In the genomic region with DNA sequence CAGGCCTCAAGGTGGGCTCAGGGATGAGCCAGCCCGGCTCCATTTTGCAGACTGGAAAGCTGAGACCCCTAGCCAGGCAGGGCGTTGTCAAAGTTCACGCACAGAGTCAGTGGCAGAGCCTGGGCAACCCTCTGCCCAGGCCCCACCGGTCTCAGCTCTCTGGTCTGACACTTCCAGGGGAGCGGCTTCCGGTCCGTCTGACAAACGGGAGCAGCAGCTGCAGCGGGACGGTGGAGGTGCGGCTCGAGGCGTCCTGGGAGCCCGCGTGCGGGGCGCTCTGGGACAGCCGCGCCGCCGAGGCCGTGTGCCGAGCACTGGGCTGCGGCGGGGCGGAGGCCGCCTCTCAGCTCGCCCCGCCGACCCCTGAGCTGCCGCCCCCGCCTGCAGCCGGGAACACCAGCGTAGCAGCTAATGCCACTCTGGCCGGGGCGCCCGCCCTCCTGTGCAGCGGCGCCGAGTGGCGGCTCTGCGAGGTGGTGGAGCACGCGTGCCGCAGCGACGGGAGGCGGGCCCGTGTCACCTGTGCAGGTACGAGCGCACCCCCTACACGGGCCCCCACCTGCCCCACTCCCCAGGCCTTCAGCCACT, we compare ENCODE assay signal across 9 cellular contexts. TPM values are rescaled to one million over a fixed set of nuclear protein-coding genes. Genes with fewer than 3 reads are reported as not detected.
A peak's percentile ranks its signal among the peaks of the same experiment; 100 is the strongest.
DNase-seq lines count a peak whose midpoint lies in the region; ATAC-seq, FAIRE-seq and TF ChIP-seq lines count a peak whose summit lies in the region.
"Had no signal": no experiment of that assay in that cellular context is flagged by ENCODE, and none has a peak within 500 bp of the region (broad histone marks: within the 10 kb centered on the region; RNA-seq: fewer than 3 reads in every experiment).

No MANE protein-coding gene starts in this region.

- H3K9ac ChIP-seq in astrocyte (ENCODE audit: low read length) (no peak overlapping the region), HepG2 (ENCODE audit: insufficient read depth, low read depth, low read length) (no peak overlapping the region)

- DNase-seq in activated CD4-positive, alpha-beta T cell treated with anti-CD3 and anti-CD28 coated beads, Interleukin-2, amount 10 ng/mL, durations not matched to agents 7 days and 5 days = no peak
- no peak for DNase-seq in activated CD4-positive, alpha-beta T cell treated with anti-CD3 and anti-CD28 coated beads, Interleukin-2, amount 50 U/mL, for 4 hours
- no peak for DNase-seq in astrocyte (ENCODE audit: low read depth)
- DNase-seq in HepG2 (ENCODE audit: low spot score) = no peak
- DNase-seq in NCI-H524 treated with DMSO at 0.1 percent for 48 hours (lab: John Stamatoyannopoulos, UW) = no peak
- DNase-seq in medulla oblongata (ENCODE audit: extremely low spot score) = no peak
- DNase-seq: cortex of kidney had no signal

- peak overlapping the region; percentile 85 for H3K27ac Mint-ChIP-seq in activated CD4-positive, alpha-beta T cell treated with anti-CD3 and anti-CD28 coated beads, Interleukin-2, amount 10 ng/mL, durations not matched to agents 7 days and 5 days
- no peak overlapping the region for H3K27ac Mint-ChIP-seq in astrocyte (ENCODE audit: unreplicated experiment)

- H3K79me2 ChIP-seq in astrocyte (ENCODE audit: insufficient read depth, low read length) (no peaks in the 10 kb centered on the region), HepG2 (ENCODE audit: insufficient read depth, low read length) (no peaks in the 10 kb centered on the region)

- POLR2A ChIA-PET in activated CD4-positive, alpha-beta T cell treated with anti-CD3 and anti-CD28 coated beads, Interleukin-2, amount 10 ng/mL, durations not matched to agents 7 days and 5 days (lab: Charles Lee) = no interaction called here
- POLR2A ChIA-PET in HepG2 (lab: Yijun Ruan, JAX) = no interaction called here

- ATAC-seq in HepG2 = peak; percentile 66
- no peak for ATAC-seq in GM18505 (IDR thresholded peaks at IDR 0.05; ENCODE audit: unreplicated experiment)

- H3K36me3 Mint-ChIP-seq in activated CD4-positive, alpha-beta T cell treated with anti-CD3 and anti-CD28 coated beads, Interleukin-2, amount 10 ng/mL, durations not matched to agents 7 days and 5 days (ENCODE audit: low read depth) = peaks cover 76% of the 10 kb centered on the region
- H3K36me3 Mint-ChIP-seq in astrocyte (ENCODE audit: low read depth, unreplicated experiment) = peaks cover 3% of the 10 kb centered on the region

- H4K20me1 ChIP-seq in astrocyte (ENCODE audit: insufficient read depth, low read length) (no peaks in the 10 kb centered on the region), HepG2 (ENCODE audit: insufficient read depth, low read length) (no peaks in the 10 kb centered on the region)

- H3K27me3 ChIP-seq in astrocyte (ENCODE audit: insufficient read depth, low read length) (peaks cover 4% of the 10 kb centered on the region), HepG2 (ENCODE audit: control insufficient read depth in 1 of 2, insufficient read depth in 2 of 2, low read length in 2 of 2) (peaks cover 11 to 77% of the 10 kb centered on the region in 2 experiments), thymus (ENCODE audit: control insufficient read depth, insufficient read depth) (no peaks in the 10 kb centered on the region)

- H3K27ac ChIP-seq in astrocyte (ENCODE audit: low read depth, low read length) (no peak overlapping the region), HepG2 (ENCODE audit: extremely low read length, insufficient read depth, low read length) (no peak overlapping the region), thymus (ENCODE audit: low read depth) (no peak overlapping the region)

- peak overlapping the region; percentile 35 for H3K4me3 ChIP-seq in astrocyte (ENCODE audit: insufficient read depth, low read depth, low read length)
- H3K4me3 ChIP-seq in HepG2 (replicated peaks in 1 of 3; ENCODE audit: insufficient read depth in 1 of 3, low read depth in 2 of 3, low read length in 3 of 3) = peak overlapping the region in 1 of 3 experiments; percentile 52; a peak in 1 of 6 replicates
- peak overlapping the region; percentile 35 for H3K4me3 ChIP-seq in thymus (ENCODE audit: low read length)

- intact Hi-C loops in HepG2 (cut with micrococcal nuclease; ENCODE audit: unreplicated experiment) = no loop called here

- no CpG with 5 or more reads among the region's 52 CpGs for whole genome bisulfite sequencing in HepG2 (ENCODE audit: low lambda C conversion rate)
- 18% methylated on average over 52 of the region's 52 CpGs for WGBS in thymus

- H3K4me2 ChIP-seq in astrocyte (ENCODE audit: low read length) (peak overlapping the region; percentile 84), HepG2 (ENCODE audit: low read depth, low read length) (peak overlapping the region; percentile 53)

- no TSS peak for BruUV-seq in HepG2 (replicated peaks; lab: Mats Ljungman, UMichigan)

- H3K4me3 Mint-ChIP-seq in activated CD4-positive, alpha-beta T cell treated with anti-CD3 and anti-CD28 coated beads, Interleukin-2, amount 10 ng/mL, durations not matched to agents 7 days and 5 days = peak overlapping the region; percentile 27
- no peak overlapping the region for H3K4me3 Mint-ChIP-seq in astrocyte (ENCODE audit: unreplicated experiment)

- FAIRE-seq in astrocyte (lab: Jason Lieb, UNC) = no peak
- no peak for FAIRE-seq in HepG2 (lab: Jason Lieb, UNC)

- peak overlapping the region; percentile 61 for H2AFZ ChIP-seq in astrocyte (ENCODE audit: low read depth, low read length)
- no peak overlapping the region for H2AFZ ChIP-seq in HepG2 (ENCODE audit: low read length)

- H3K36me3 ChIP-seq in astrocyte (ENCODE audit: insufficient read depth, low read length) (no peaks in the 10 kb centered on the region), HepG2 (replicated peaks in 1 of 2; ENCODE audit: control insufficient read depth in 1 of 2, insufficient read depth in 2 of 2, low read length in 2 of 2) (no peaks in the 10 kb centered on the region), thymus (ENCODE audit: control insufficient read depth, insufficient read depth) (peaks cover 49% of the 10 kb centered on the region)

- TF ChIP-seq EP300 in HepG2 (IDR thresholded peaks at IDR 0.05; ENCODE audit: low read depth in 2 of 2, low read length in 2 of 2) = no peak
- no peak for TF ChIP-seq EP300 in HepG2 (CRISPR knock-in tag; IDR thresholded peaks at IDR 0.05; ENCODE audit: borderline replicate concordance)

- H3K4me1 Mint-ChIP-seq in activated CD4-positive, alpha-beta T cell treated with anti-CD3 and anti-CD28 coated beads, Interleukin-2, amount 10 ng/mL, durations not matched to agents 7 days and 5 days = peaks cover 90% of the 10 kb centered on the region
- peaks cover 25% of the 10 kb centered on the region for H3K4me1 Mint-ChIP-seq in astrocyte (ENCODE audit: low read depth, unreplicated experiment)

- in situ Hi-C loops in HepG2 (cut with HindIII; ENCODE audit: extremely low pct_ligation_motif_present, low pct_unique_long_range_greater_than_20kb) = no loop called here

- H3K27me3 Mint-ChIP-seq in activated CD4-positive, alpha-beta T cell treated with anti-CD3 and anti-CD28 coated beads, Interleukin-2, amount 10 ng/mL, durations not matched to agents 7 days and 5 days = no peaks in the 10 kb centered on the region
- peaks cover 34% of the 10 kb centered on the region for H3K27me3 Mint-ChIP-seq in astrocyte (ENCODE audit: low read depth, unreplicated experiment)

- CTCF ChIA-PET in activated CD4-positive, alpha-beta T cell treated with anti-CD3 and anti-CD28 coated beads, Interleukin-2, amount 10 ng/mL, durations not matched to agents 7 days and 5 days (lab: Charles Lee) = interaction anchor here (1.0 to 2.0 kb wide), 4 partner anchors 9 to 16 kb away, joined by 3 to 5 read pairs (median 3); no protein-coding TSS in a partner anchor
- CTCF ChIA-PET in HepG2 (lab: Yijun Ruan, JAX; ENCODE audit: low intra/inter-chr PET ratio, low total read pairs) = no interaction called here

- TF ChIP-seq POLR2A in HepG2 (IDR thresholded peaks at IDR 0.05; ENCODE audit: insufficient read depth in 1 of 2, low read depth in 2 of 2, low read length in 2 of 2) (no peak), GM18505 (IDR thresholded peaks at IDR 0.05; ENCODE audit: borderline replicate concordance, extremely low read depth, insufficient read depth, insufficient read length) (no peak)

- H3K9me3 Mint-ChIP-seq in activated CD4-positive, alpha-beta T cell treated with anti-CD3 and anti-CD28 coated beads, Interleukin-2, amount 10 ng/mL, durations not matched to agents 7 days and 5 days = no peaks in the 10 kb centered on the region
- H3K9me3 Mint-ChIP-seq in astrocyte (ENCODE audit: unreplicated experiment) = no peaks in the 10 kb centered on the region

- H3K9me3 ChIP-seq in astrocyte (ENCODE audit: insufficient read depth, low read depth, low read length) = no peaks in the 10 kb centered on the region
- H3K9me3 ChIP-seq in HepG2 (ENCODE audit: low read length) = no peaks in the 10 kb centered on the region
- H3K9me3 ChIP-seq in thymus (ENCODE audit: control insufficient read depth) = no peaks in the 10 kb centered on the region

- no peak for TF ChIP-seq RAD21 in HepG2 (CRISPR knock-in tag; IDR thresholded peaks at IDR 0.05)

- no peak for TF ChIP-seq CTCF in astrocyte (IDR thresholded peaks at IDR 0.05; ENCODE audit: insufficient read depth, low read depth, low read length)
- TF ChIP-seq CTCF in HepG2 (CRISPR knock-in tag; IDR thresholded peaks at IDR 0.05) = no peak

- peaks cover 33% of the 10 kb centered on the region for H3K4me1 ChIP-seq in astrocyte (ENCODE audit: insufficient read depth, low read length)
- H3K4me1 ChIP-seq in HepG2 (ENCODE audit: insufficient read depth, low read length) = no peaks in the 10 kb centered on the region
- H3K4me1 ChIP-seq in thymus (ENCODE audit: control insufficient read depth, insufficient read depth, low read length) = peaks cover 28% of the 10 kb centered on the region

RNA-seq across cellular contexts. Expression of a gene that starts 36.0 kb away (rescaled TPM):
- total RNA-seq in activated CD4-positive, alpha-beta T cell treated with anti-CD3 and anti-CD28 coated beads, Interleukin-2, amount 10 ng/mL, durations not matched to agents 7 days and 5 days = 100 to 1,000 TPM; 368 to 402 TPM
- total RNA-seq in astrocyte = 0.39 and 0.58 TPM in 2 replicates
- total RNA-seq in HepG2 (2016; rRNA removed; fragmentation: Illumina TruSeq; extraction: Trizol) = not detected in 2 replicates
- total RNA-seq in HepG2 (2016; cell fraction: cytosol; rRNA removed; fragmentation: Illumina TruSeq; extraction: Trizol; ENCODE audit: low read depth) = not detected in 2 replicates
- not detected in 2 replicates for total RNA-seq in HepG2 (2016; cell fraction: insoluble cytoplasmic fraction; rRNA removed; fragmentation: Illumina TruSeq; extraction: Trizol)
- not detected in 2 replicates for total RNA-seq in HepG2 (2016; cell fraction: membrane; rRNA removed; fragmentation: Illumina TruSeq; extraction: Trizol)
- total RNA-seq in HepG2 (2016; cell fraction: nucleus; rRNA removed; fragmentation: Illumina TruSeq; extraction: Trizol) = not detected in 2 replicates
- polyA plus RNA-seq in HepG2 (2011; rRNA removed) = not detected in 2 replicates
- not detected in 2 replicates for polyA plus RNA-seq in HepG2 (2011; cell fraction: cytosol; rRNA removed)
- not detected in 2 replicates for polyA plus RNA-seq in HepG2 (2011; cell fraction: nucleus; rRNA removed)
- not detected in 2 replicates for polyA plus RNA-seq in HepG2 (2012)
- not detected in 2 replicates for polyA plus RNA-seq in HepG2 (2016; cell fraction: cytosol; fragmentation: Illumina TruSeq; extraction: Trizol; ENCODE audit: low read depth)
- polyA plus RNA-seq in HepG2 (2016; cell fraction: insoluble cytoplasmic fraction; fragmentation: Illumina TruSeq; extraction: Trizol; ENCODE audit: low read depth) = not detected in 2 replicates
- not detected in 2 replicates for polyA plus RNA-seq in HepG2 (2016; cell fraction: membrane; fragmentation: Illumina TruSeq; extraction: Trizol; ENCODE audit: low read depth)
- polyA plus RNA-seq in HepG2 (2016; cell fraction: nucleus; fragmentation: Illumina TruSeq; extraction: Trizol; ENCODE audit: insufficient read depth, low read depth) = not detected in 2 replicates
- polyA minus RNA-seq in HepG2 (2011; rRNA and poly(A)+ RNA removed; ENCODE audit: low replicate concordance) = not detected in 2 replicates
- not detected in 2 replicates for polyA minus RNA-seq in HepG2 (2011; cell fraction: cytosol; rRNA and poly(A)+ RNA removed)
- polyA minus RNA-seq in HepG2 (2011; cell fraction: nucleus; rRNA and poly(A)+ RNA removed) = not detected in 2 replicates
- polyA plus RNA-seq in thymus = 74.1 TPM

RNA-seq across cellular contexts. Expression of a gene that starts 55.5 kb away (rescaled TPM):
- 1 to 10 TPM; 4.0 to 4.2 TPM for total RNA-seq in activated CD4-positive, alpha-beta T cell treated with anti-CD3 and anti-CD28 coated beads, Interleukin-2, amount 10 ng/mL, durations not matched to agents 7 days and 5 days
- 66.3 and 87.8 TPM in 2 replicates for total RNA-seq in astrocyte
- total RNA-seq in HepG2 (2016; rRNA removed; fragmentation: Illumina TruSeq; extraction: Trizol) = 0.58 and 0.77 TPM in 2 replicates
- total RNA-seq in HepG2 (2016; cell fraction: cytosol; rRNA removed; fragmentation: Illumina TruSeq; extraction: Trizol; ENCODE audit: low read depth) = 0.09 TPM in 1 of 2 replicates, not detected in the other
- 0.49 and 1.1 TPM in 2 replicates for total RNA-seq in HepG2 (2016; cell fraction: insoluble cytoplasmic fraction; rRNA removed; fragmentation: Illumina TruSeq; extraction: Trizol)
- 0.49 and 1.1 TPM in 2 replicates for total RNA-seq in HepG2 (2016; cell fraction: membrane; rRNA removed; fragmentation: Illumina TruSeq; extraction: Trizol)
- total RNA-seq in HepG2 (2016; cell fraction: nucleus; rRNA removed; fragmentation: Illumina TruSeq; extraction: Trizol) = 1.8 and 2.8 TPM in 2 replicates
- 0.45 and 1.1 TPM in 2 replicates for polyA plus RNA-seq in HepG2 (2011; rRNA removed)
- 0.23 and 0.60 TPM in 2 replicates for polyA plus RNA-seq in HepG2 (2011; cell fraction: cytosol; rRNA removed)
- polyA plus RNA-seq in HepG2 (2011; cell fraction: nucleus; rRNA removed) = 0.97 and 1.0 TPM in 2 replicates
- polyA plus RNA-seq in HepG2 (2012) = 0.27 TPM in 1 of 2 replicates, not detected in the other
- polyA plus RNA-seq in HepG2 (2016; cell fraction: cytosol; fragmentation: Illumina TruSeq; extraction: Trizol; ENCODE audit: low read depth) = 0.18 and 0.51 TPM in 2 replicates
- 0.53 and 0.84 TPM in 2 replicates for polyA plus RNA-seq in HepG2 (2016; cell fraction: insoluble cytoplasmic fraction; fragmentation: Illumina TruSeq; extraction: Trizol; ENCODE audit: low read depth)
- 0.44 and 0.58 TPM in 2 replicates for polyA plus RNA-seq in HepG2 (2016; cell fraction: membrane; fragmentation: Illumina TruSeq; extraction: Trizol; ENCODE audit: low read depth)
- 1.3 TPM in 1 of 2 replicates, not detected in the other for polyA plus RNA-seq in HepG2 (2016; cell fraction: nucleus; fragmentation: Illumina TruSeq; extraction: Trizol; ENCODE audit: insufficient read depth, low read depth)
- 1.4 and 4.0 TPM in 2 replicates for polyA minus RNA-seq in HepG2 (2011; rRNA and poly(A)+ RNA removed; ENCODE audit: low replicate concordance)
- 0.97 and 1.5 TPM in 2 replicates for polyA minus RNA-seq in HepG2 (2011; cell fraction: cytosol; rRNA and poly(A)+ RNA removed)
- 1.5 and 1.6 TPM in 2 replicates for polyA minus RNA-seq in HepG2 (2011; cell fraction: nucleus; rRNA and poly(A)+ RNA removed)
- 37.5 TPM for polyA plus RNA-seq in thymus

Comparison
In these comparisons a context has a peak if more than half of its experiments do, and no peak if none do; other contexts are left out.
1. RNA of a gene that starts 36.0 kb away (total RNA-seq): 368 to 402 TPM in activated CD4-positive, alpha-beta T cell treated with anti-CD3 and anti-CD28 coated beads, Interleukin-2, amount 10 ng/mL, durations not matched to agents 7 days and 5 days; 0.39 to 0.58 TPM in astrocyte and not detected in HepG2; every median in the first group is over 100 times any median in the second.
2. RNA of a gene that starts 55.5 kb away (total RNA-seq): 66.3 to 87.8 TPM in astrocyte; 4.0 to 4.2 TPM in activated CD4-positive, alpha-beta T cell treated with anti-CD3 and anti-CD28 coated beads, Interleukin-2, amount 10 ng/mL, durations not matched to agents 7 days and 5 days and 0.09 to 2.8 TPM in HepG2; every median in the first group is over 10 times any median in the second.